In genomic region chr4:113885291-113885690, GRCh38 we compare ENCODE assay signal across 30 cellular contexts.
"Had no signal": no experiment of that assay in that cellular context is flagged by ENCODE, and none has a peak within 500 bp of the region (broad histone marks: within the 10 kb centered on the region; RNA-seq: fewer than 3 reads in every experiment).

No MANE protein-coding gene starts in this region.

- H3K27ac ChIP-seq: adrenal gland, body of pancreas, brain microvascular endothelial cell, breast epithelium, VCaP had no signal

- DNase-seq: activated B cell treated with CpG ODN at 0.5 μM for 24 hours; activated CD4-positive, alpha-beta memory T cell treated with anti-CD3 and anti-CD28 coated beads for 36 hours; activated CD4-positive, alpha-beta T cell treated with anti-CD3 and anti-CD28 coated beads for 4 hours; activated CD4-positive, alpha-beta T cell treated with anti-CD3 and anti-CD28 coated beads, Interleukin-2, amount 10 ng/mL, durations not matched to agents 24 days and 14 days; activated CD4-positive, alpha-beta T cell treated with anti-CD3 and anti-CD28 coated beads, Interleukin-2, amount 50 U/mL, for 1 hour; activated CD4-positive, alpha-beta T cell treated with anti-CD3 and anti-CD28 coated beads, Interleukin-2, amount 50 U/mL, for 4 hours; activated CD4-positive, CD25-positive, alpha-beta regulatory T cell treated with anti-CD3 and anti-CD28 coated beads, Interleukin-2, amount 50 U/mL, for 72 hours; activated CD8-positive, alpha-beta memory T cell treated with anti-CD3 and anti-CD28 coated beads, Interleukin-2, amount 50 U/mL, for 4 hours; activated CD8-positive, alpha-beta T cell treated with anti-CD3 and anti-CD28 coated beads for 36 hours; activated effector memory CD4-positive, alpha-beta T cell treated with anti-CD3 and anti-CD28 coated beads, Interleukin-2, amount 50 U/mL, for 16 hours; activated gamma-delta T cell treated with Interleukin-2 at 50 U/mL for 16 hours; activated naive CD4-positive, alpha-beta T cell; activated naive CD4-positive, alpha-beta T cell treated with anti-CD3 and anti-CD28 coated beads for 36 hours; activated naive CD8-positive, alpha-beta T cell treated with anti-CD3 and anti-CD28 coated beads for 36 hours; activated T-cell treated with anti-CD3 and anti-CD28 coated beads for 4 hours; activated T-cell treated with anti-CD3 and anti-CD28 coated beads, Interleukin-2, amount 50 U/mL, for 1 hour; activated T-cell treated with anti-CD3 and anti-CD28 coated beads, Interleukin-2, amount 50 U/mL, for 4 hours; activated T-cell treated with anti-CD3 and anti-CD28 coated beads, Interleukin-2, amount 50 U/mL, for 72 hours; adrenal gland; amniotic stem cell; aorta; body of pancreas; brain microvascular endothelial cell; central memory CD4-positive, alpha-beta T cell; T-cell; T-helper 2 cell; T-helper 9 cell had no signal

- H3K4me3 ChIP-seq: adrenal gland, body of pancreas, breast epithelium had no signal

- FAIRE-seq: TTC549 had no signal

- H3K4me1 ChIP-seq: adrenal gland, body of pancreas, breast epithelium had no signal

- H3K27me3 ChIP-seq: adrenal gland, body of pancreas, brain microvascular endothelial cell, breast epithelium had no signal

- H3K36me3 ChIP-seq: adrenal gland, brain microvascular endothelial cell, breast epithelium had no signal

- H3K9me3 ChIP-seq: adrenal gland, body of pancreas, breast epithelium had no signal
